2 cellular contexts compared by ENCODE assay signal in genomic region chr3:69082805-69083204, GRCh38.
TF ChIP-seq lines count a peak whose summit lies in the region.

No MANE protein-coding gene starts in this region.

TF ChIP-seq in A549, 52 proteins besides CTCF, POLR2A, EP300 and RAD21 (continued from another document):
- TF ChIP-seq MAFK (IDR thresholded peaks at IDR 0.05; ENCODE audit: partially characterized antibody) (no peak), NFE2L2 (conservative IDR thresholded peaks at IDR 0.05; ENCODE audit: low read length) (no peak), EHMT2 (IDR thresholded peaks at IDR 0.05; ENCODE audit: low read depth) (no peak), NPAS2 (CRISPR knock-in tag; IDR thresholded peaks at IDR 0.05; ENCODE audit: borderline replicate concordance) (no peak), POLR2AphosphoS2 (conservative IDR thresholded peaks at IDR 0.05; ENCODE audit: low read length) (no peak), SMC3 (IDR thresholded peaks at IDR 0.05) (no peak), RARB (CRISPR knock-in tag; IDR thresholded peaks at IDR 0.05) (no peak), ELK1 (IDR thresholded peaks at IDR 0.05; ENCODE audit: low read depth, low read length) (no peak)

TF ChIP-seq in SK-N-SH, 30 proteins besides CTCF, POLR2A, EP300 and RAD21 (continued from another document):
- TF ChIP-seq REST (IDR thresholded peaks at IDR 0.05; ENCODE audit: low read depth, low read length) (no peak), SIN3A (IDR thresholded peaks at IDR 0.05; ENCODE audit: borderline replicate concordance, low read depth, low read length) (0 out of 2 replicates have a peak, but pooled peaks have one; percentile 35), ELF1 (IDR thresholded peaks at IDR 0.05) (peak; percentile 53), RCOR1 (IDR thresholded peaks at IDR 0.05; ENCODE audit: low read length) (no peak), MAX (IDR thresholded peaks at IDR 0.05; ENCODE audit: low read depth) (0 out of 2 replicates have a peak, but pooled peaks have one; percentile 46), JUND (IDR thresholded peaks at IDR 0.05) (peak; percentile 41), RXRA (IDR thresholded peaks at IDR 0.05; ENCODE audit: borderline replicate concordance, low read depth) (peak; percentile 58; the same call in 1 of the 2 replicates), NRF1 (IDR thresholded peaks at IDR 0.05; ENCODE audit: low read depth, low read length) (no peak), ZBTB33 (IDR thresholded peaks at IDR 0.05; ENCODE audit: borderline replicate concordance, low read depth) (no peak), SMC3 (IDR thresholded peaks at IDR 0.05; ENCODE audit: low read depth, low read length) (no peak), PBX3 (IDR thresholded peaks at IDR 0.05) (peak; percentile 77), MXI1 (IDR thresholded peaks at IDR 0.05; ENCODE audit: low read depth, low read length) (no peak), USF2 (IDR thresholded peaks at IDR 0.05; ENCODE audit: borderline replicate concordance, low read depth, low read length) (no peak), FOXM1 (IDR thresholded peaks at IDR 0.05; ENCODE audit: low read depth) (no peak), IRF3 (IDR thresholded peaks at IDR 0.05; ENCODE audit: low read depth, low read length) (no peak), GABPA (IDR thresholded peaks at IDR 0.05; ENCODE audit: low read depth) (no peak), TEAD4 (IDR thresholded peaks at IDR 0.05; ENCODE audit: borderline replicate concordance, insufficient read depth) (0 out of 2 replicates have a peak, but pooled peaks have one; percentile 25), FOXJ3 (CRISPR knock-in tag; IDR thresholded peaks at IDR 0.05) (no peak), EZH2phosphoT487 (IDR thresholded peaks at IDR 0.05; ENCODE audit: borderline replicate concordance, low read depth) (no peak), TAF1 (IDR thresholded peaks at IDR 0.05; ENCODE audit: borderline replicate concordance, low read depth, low read length) (peak; percentile 32; the same call in 1 of the 2 replicates), NFIC (IDR thresholded peaks at IDR 0.05; ENCODE audit: borderline replicate concordance) (peak; percentile 35; the same call in 1 of the 2 replicates)
